Comparison of ENCODE assay signal across 8 cellular contexts in genomic region chr19:54115071-54116063, GRCh38. TPM values are rescaled to one million over a fixed set of nuclear protein-coding genes. Genes with fewer than 3 reads are reported as not detected.
DNase-seq lines count a peak whose midpoint lies in the region; ATAC-seq and TF ChIP-seq lines count a peak whose summit lies in the region.

A gene with protein sequence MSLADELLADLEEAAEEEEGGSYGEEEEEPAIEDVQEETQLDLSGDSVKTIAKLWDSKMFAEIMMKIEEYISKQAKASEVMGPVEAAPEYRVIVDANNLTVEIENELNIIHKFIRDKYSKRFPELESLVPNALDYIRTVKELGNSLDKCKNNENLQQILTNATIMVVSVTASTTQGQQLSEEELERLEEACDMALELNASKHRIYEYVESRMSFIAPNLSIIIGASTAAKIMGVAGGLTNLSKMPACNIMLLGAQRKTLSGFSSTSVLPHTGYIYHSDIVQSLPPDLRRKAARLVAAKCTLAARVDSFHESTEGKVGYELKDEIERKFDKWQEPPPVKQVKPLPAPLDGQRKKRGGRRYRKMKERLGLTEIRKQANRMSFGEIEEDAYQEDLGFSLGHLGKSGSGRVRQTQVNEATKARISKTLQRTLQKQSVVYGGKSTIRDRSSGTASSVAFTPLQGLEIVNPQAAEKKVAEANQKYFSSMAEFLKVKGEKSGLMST (plus strand): TSS chr19:54115754. CDS start chr19:54118279, 2,525 bp downstream.
A gene with protein sequence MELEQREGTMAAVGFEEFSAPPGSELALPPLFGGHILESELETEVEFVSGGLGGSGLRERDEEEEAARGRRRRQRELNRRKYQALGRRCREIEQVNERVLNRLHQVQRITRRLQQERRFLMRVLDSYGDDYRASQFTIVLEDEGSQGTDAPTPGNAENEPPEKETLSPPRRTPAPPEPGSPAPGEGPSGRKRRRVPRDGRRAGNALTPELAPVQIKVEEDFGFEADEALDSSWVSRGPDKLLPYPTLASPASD (minus strand): TSS chr19:54115657. CDS start chr19:54115269, 388 bp downstream.

- H3K4me1 Mint-ChIP-seq in activated CD4-positive, alpha-beta T cell treated with anti-CD3 and anti-CD28 coated beads for 36 hours: peaks cover 25% of the 10 kb centered on the region

- DNase-seq in Ammon's horn (ENCODE audit: low spot score): peak; percentile 98
- peak; percentile 96 for DNase-seq in GM19238 (ENCODE audit: insufficient read length, low spot score)
- peak; percentile 98 for DNase-seq in NCI-H524 (lab: John Stamatoyannopoulos, UW)
- peak; percentile 97 for DNase-seq in activated CD4-positive, alpha-beta T cell treated with anti-CD3 and anti-CD28 coated beads for 36 hours
- DNase-seq in choroid plexus epithelial cell (ENCODE audit: low read depth): peak; percentile 99
- DNase-seq in kidney glomerular epithelial cell (lab: John Stamatoyannopoulos, UW): peak; percentile 99
- peak; percentile 83 to 88 for DNase-seq in stimulated activated CD4-positive, alpha-beta T cell treated with anti-CD3 and anti-CD28 coated beads, Interleukin-1b, Interleukin-23, amount 100 ng/mL, for 1 hour (ENCODE audit: low read depth in 2 of 2)

- intact Hi-C loops in activated CD4-positive, alpha-beta T cell treated with anti-CD3 and anti-CD28 coated beads for 36 hours (cut with DNase I, micrococcal nuclease): loop anchor here (1.0 to 5.0 kb wide), 12 partner anchors 13 to 1013 kb away; partner anchors contain the start of genes CNOT3 (in 2 of the 2), LENG1 (in 2 of the 2), NDUFA3 (in 2 of the 2) and LENG8 (in 1 of the 2)

- H3K9me3 Mint-ChIP-seq in activated CD4-positive, alpha-beta T cell treated with anti-CD3 and anti-CD28 coated beads for 36 hours (ENCODE audit: low read depth): no peaks in the 10 kb centered on the region

- POLR2A ChIA-PET in activated CD4-positive, alpha-beta T cell treated with anti-CD3 and anti-CD28 coated beads for 36 hours (lab: Charles Lee): interaction anchor here (0.7 to 3.5 kb wide), 8 partner anchors 12 to 348 kb away, joined by 3 to 32 read pairs (median 8); partner anchors contain the start of genes CNOT3, LENG9, MBOAT7 and NDUFA3

- peak within 1 kb of the TSS; percentile 83 for H3K4me3 Mint-ChIP-seq in activated CD4-positive, alpha-beta T cell treated with anti-CD3 and anti-CD28 coated beads for 36 hours

- H3K4me3 ChIP-seq in choroid plexus epithelial cell (ENCODE audit: low read depth, low read length): peak within 1 kb of the TSS; percentile 81

- H3K27ac Mint-ChIP-seq in activated CD4-positive, alpha-beta T cell treated with anti-CD3 and anti-CD28 coated beads for 36 hours: peak within 1 kb of the TSS; percentile 96

- ATAC-seq in HG03442 (IDR thresholded peaks at IDR 0.05; ENCODE audit: unreplicated experiment): peak; percentile 72
- peak; percentile 94 for ATAC-seq in activated CD4-positive, alpha-beta T cell treated with anti-CD3 and anti-CD28 coated beads for 36 hours

- peaks cover 43% of the 10 kb centered on the region for H3K36me3 Mint-ChIP-seq in activated CD4-positive, alpha-beta T cell treated with anti-CD3 and anti-CD28 coated beads for 36 hours (ENCODE audit: low read depth)

- no peaks in the 10 kb centered on the region for H3K27me3 Mint-ChIP-seq in activated CD4-positive, alpha-beta T cell treated with anti-CD3 and anti-CD28 coated beads for 36 hours

- no peak for TF ChIP-seq CTCF in choroid plexus epithelial cell (conservative IDR thresholded peaks at IDR 0.05; ENCODE audit: low read depth, low read length)

- CTCF ChIA-PET in activated CD4-positive, alpha-beta T cell treated with anti-CD3 and anti-CD28 coated beads for 36 hours (lab: Charles Lee): interaction anchor here (0.6 to 1.4 kb wide), 5 partner anchors 13 to 1346 kb away, joined by 3 to 4 read pairs (median 4); partner anchors contain the start of genes CNOT3, MBOAT7 and NDUFA3

RNA-seq across cellular contexts. Expression of the first gene that starts in this region (rescaled TPM):
- 100 to 1,000 TPM in 1 of 2 experiments, 10 to 100 TPM in 1; 85.5 to 115 TPM for total RNA-seq in activated CD4-positive, alpha-beta T cell treated with anti-CD3 and anti-CD28 coated beads for 36 hours

RNA-seq across cellular contexts. Expression of the second gene that starts in this region (rescaled TPM):
- total RNA-seq in activated CD4-positive, alpha-beta T cell treated with anti-CD3 and anti-CD28 coated beads for 36 hours: 10 to 100 TPM; 28.5 to 39.3 TPM

Comparison
In these comparisons a context has a peak if more than half of its experiments do, and no peak if none do; other contexts are left out.
1. Peak in every context shown above with its lines: DNase-seq, ATAC-seq and H3K4me3 ChIP-seq.